In the genomic region with DNA sequence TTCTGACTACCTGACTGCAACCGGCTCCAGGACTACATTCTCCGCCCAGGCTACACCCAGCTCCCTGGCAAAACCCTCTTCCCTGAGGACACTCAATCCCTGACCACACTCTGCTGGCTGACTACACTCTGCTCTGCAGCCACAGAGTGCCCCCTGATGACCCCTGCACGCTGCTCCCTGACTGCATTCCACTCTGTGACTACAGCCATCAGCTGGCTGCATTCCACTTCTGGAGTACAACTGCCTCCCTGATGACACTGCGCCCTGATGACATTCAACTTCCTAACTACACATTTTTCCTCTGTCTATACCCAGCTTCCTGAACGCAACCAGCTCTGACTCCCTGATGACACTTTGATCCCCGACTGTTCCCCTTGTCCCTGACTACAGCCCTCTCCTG, we compare ENCODE assay signal across 1 cellular context.
TF ChIP-seq lines count a peak whose summit lies in the region.

No MANE protein-coding gene starts in this region.

TF ChIP-seq in SK-N-SH, 30 proteins besides CTCF, POLR2A, EP300 and RAD21 (continued from another document):
- TF ChIP-seq, protein P1, sequence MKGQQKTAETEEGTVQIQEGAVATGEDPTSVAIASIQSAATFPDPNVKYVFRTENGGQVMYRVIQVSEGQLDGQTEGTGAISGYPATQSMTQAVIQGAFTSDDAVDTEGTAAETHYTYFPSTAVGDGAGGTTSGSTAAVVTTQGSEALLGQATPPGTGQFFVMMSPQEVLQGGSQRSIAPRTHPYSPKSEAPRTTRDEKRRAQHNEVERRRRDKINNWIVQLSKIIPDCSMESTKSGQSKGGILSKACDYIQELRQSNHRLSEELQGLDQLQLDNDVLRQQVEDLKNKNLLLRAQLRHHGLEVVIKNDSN (IDR thresholded peaks at IDR 0.05; ENCODE audit: borderline replicate concordance, low read depth): no peak
- TF ChIP-seq TEAD4 (IDR thresholded peaks at IDR 0.05; ENCODE audit: borderline replicate concordance, insufficient read depth): no peak
- no peak for TF ChIP-seq FOXM1 (IDR thresholded peaks at IDR 0.05; ENCODE audit: low read depth)
- TF ChIP-seq FOSL2 (IDR thresholded peaks at IDR 0.05; ENCODE audit: borderline replicate concordance, low read depth): no peak
- no peak for TF ChIP-seq TCF12 (IDR thresholded peaks at IDR 0.05)
- no peak for TF ChIP-seq FOXJ3 (CRISPR knock-in tag; IDR thresholded peaks at IDR 0.05)
- no peak for TF ChIP-seq SIN3A (IDR thresholded peaks at IDR 0.05; ENCODE audit: borderline replicate concordance, low read depth, low read length)
- TF ChIP-seq, protein P2, sequence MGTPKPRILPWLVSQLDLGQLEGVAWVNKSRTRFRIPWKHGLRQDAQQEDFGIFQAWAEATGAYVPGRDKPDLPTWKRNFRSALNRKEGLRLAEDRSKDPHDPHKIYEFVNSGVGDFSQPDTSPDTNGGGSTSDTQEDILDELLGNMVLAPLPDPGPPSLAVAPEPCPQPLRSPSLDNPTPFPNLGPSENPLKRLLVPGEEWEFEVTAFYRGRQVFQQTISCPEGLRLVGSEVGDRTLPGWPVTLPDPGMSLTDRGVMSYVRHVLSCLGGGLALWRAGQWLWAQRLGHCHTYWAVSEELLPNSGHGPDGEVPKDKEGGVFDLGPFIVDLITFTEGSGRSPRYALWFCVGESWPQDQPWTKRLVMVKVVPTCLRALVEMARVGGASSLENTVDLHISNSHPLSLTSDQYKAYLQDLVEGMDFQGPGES (IDR thresholded peaks at IDR 0.05; ENCODE audit: low read depth, low read length): no peak
- no peak for TF ChIP-seq CHD2 (IDR thresholded peaks at IDR 0.05; ENCODE audit: low read length, partially characterized antibody)
- TF ChIP-seq NFIC (IDR thresholded peaks at IDR 0.05; ENCODE audit: borderline replicate concordance): no peak
- TF ChIP-seq POLR2AphosphoS5 (IDR thresholded peaks at IDR 0.05; ENCODE audit: low read depth, low read length): no peak
- no peak for TF ChIP-seq JUND (IDR thresholded peaks at IDR 0.05)
- no peak for TF ChIP-seq RXRA (IDR thresholded peaks at IDR 0.05; ENCODE audit: borderline replicate concordance, low read depth)
- no peak for TF ChIP-seq MXI1 (IDR thresholded peaks at IDR 0.05; ENCODE audit: low read depth, low read length)
